In genomic region chr20:51169813-51170212, GRCh38 we compare ENCODE assay signal across 2 cellular contexts.
TF ChIP-seq lines count a peak whose summit lies in the region.

No MANE protein-coding gene starts in this region.

TF ChIP-seq in GM23338, 12 proteins besides CTCF, POLR2A, EP300 and RAD21 (continued from another document):
- TF ChIP-seq, protein P1, sequence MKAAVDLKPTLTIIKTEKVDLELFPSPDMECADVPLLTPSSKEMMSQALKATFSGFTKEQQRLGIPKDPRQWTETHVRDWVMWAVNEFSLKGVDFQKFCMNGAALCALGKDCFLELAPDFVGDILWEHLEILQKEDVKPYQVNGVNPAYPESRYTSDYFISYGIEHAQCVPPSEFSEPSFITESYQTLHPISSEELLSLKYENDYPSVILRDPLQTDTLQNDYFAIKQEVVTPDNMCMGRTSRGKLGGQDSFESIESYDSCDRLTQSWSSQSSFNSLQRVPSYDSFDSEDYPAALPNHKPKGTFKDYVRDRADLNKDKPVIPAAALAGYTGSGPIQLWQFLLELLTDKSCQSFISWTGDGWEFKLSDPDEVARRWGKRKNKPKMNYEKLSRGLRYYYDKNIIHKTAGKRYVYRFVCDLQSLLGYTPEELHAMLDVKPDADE (IDR thresholded peaks at IDR 0.05) = no peak
- TF ChIP-seq, protein P2, sequence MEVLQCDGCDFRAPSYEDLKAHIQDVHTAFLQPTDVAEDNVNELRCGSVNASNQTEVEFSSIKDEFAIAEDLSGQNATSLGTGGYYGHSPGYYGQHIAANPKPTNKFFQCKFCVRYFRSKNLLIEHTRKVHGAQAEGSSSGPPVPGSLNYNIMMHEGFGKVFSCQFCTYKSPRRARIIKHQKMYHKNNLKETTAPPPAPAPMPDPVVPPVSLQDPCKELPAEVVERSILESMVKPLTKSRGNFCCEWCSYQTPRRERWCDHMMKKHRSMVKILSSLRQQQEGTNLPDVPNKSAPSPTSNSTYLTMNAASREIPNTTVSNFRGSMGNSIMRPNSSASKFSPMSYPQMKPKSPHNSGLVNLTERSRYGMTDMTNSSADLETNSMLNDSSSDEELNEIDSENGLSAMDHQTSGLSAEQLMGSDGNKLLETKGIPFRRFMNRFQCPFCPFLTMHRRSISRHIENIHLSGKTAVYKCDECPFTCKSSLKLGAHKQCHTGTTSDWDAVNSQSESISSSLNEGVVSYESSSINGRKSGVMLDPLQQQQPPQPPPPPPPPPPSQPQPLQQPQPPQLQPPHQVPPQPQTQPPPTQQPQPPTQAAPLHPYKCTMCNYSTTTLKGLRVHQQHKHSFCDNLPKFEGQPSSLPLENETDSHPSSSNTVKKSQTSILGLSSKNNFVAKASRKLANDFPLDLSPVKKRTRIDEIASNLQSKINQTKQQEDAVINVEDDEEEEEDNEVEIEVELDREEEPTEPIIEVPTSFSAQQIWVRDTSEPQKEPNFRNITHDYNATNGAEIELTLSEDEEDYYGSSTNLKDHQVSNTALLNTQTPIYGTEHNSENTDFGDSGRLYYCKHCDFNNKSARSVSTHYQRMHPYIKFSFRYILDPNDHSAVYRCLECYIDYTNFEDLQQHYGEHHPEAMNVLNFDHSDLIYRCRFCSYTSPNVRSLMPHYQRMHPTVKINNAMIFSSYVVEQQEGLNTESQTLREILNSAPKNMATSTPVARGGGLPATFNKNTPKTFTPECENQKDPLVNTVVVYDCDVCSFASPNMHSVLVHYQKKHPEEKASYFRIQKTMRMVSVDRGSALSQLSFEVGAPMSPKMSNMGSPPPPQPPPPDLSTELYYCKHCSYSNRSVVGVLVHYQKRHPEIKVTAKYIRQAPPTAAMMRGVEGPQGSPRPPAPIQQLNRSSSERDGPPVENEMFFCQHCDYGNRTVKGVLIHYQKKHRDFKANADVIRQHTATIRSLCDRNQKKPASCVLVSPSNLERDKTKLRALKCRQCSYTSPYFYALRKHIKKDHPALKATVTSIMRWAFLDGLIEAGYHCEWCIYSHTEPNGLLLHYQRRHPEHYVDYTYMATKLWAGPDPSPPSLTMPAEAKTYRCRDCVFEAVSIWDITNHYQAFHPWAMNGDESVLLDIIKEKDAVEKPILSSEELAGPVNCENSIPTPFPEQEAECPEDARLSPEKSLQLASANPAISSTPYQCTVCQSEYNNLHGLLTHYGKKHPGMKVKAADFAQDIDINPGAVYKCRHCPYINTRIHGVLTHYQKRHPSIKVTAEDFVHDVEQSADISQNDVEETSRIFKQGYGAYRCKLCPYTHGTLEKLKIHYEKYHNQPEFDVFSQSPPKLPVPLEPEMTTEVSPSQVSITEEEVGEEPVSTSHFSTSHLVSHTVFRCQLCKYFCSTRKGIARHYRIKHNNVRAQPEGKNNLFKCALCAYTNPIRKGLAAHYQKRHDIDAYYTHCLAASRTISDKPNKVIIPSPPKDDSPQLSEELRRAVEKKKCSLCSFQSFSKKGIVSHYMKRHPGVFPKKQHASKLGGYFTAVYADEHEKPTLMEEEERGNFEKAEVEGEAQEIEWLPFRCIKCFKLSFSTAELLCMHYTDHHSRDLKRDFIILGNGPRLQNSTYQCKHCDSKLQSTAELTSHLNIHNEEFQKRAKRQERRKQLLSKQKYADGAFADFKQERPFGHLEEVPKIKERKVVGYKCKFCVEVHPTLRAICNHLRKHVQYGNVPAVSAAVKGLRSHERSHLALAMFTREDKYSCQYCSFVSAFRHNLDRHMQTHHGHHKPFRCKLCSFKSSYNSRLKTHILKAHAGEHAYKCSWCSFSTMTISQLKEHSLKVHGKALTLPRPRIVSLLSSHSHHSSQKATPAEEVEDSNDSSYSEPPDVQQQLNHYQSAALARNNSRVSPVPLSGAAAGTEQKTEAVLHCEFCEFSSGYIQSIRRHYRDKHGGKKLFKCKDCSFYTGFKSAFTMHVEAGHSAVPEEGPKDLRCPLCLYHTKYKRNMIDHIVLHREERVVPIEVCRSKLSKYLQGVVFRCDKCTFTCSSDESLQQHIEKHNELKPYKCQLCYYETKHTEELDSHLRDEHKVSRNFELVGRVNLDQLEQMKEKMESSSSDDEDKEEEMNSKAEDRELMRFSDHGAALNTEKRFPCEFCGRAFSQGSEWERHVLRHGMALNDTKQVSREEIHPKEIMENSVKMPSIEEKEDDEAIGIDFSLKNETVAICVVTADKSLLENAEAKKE (CRISPR knock-in tag; IDR thresholded peaks at IDR 0.05) = no peak
- TF ChIP-seq CREB1 (CRISPR knock-in tag; IDR thresholded peaks at IDR 0.05; ENCODE audit: low read depth) = no peak

TF ChIP-seq in WTC11, 78 proteins besides CTCF, POLR2A, EP300 and RAD21 (continued from another document):
- TF ChIP-seq, protein P3, sequence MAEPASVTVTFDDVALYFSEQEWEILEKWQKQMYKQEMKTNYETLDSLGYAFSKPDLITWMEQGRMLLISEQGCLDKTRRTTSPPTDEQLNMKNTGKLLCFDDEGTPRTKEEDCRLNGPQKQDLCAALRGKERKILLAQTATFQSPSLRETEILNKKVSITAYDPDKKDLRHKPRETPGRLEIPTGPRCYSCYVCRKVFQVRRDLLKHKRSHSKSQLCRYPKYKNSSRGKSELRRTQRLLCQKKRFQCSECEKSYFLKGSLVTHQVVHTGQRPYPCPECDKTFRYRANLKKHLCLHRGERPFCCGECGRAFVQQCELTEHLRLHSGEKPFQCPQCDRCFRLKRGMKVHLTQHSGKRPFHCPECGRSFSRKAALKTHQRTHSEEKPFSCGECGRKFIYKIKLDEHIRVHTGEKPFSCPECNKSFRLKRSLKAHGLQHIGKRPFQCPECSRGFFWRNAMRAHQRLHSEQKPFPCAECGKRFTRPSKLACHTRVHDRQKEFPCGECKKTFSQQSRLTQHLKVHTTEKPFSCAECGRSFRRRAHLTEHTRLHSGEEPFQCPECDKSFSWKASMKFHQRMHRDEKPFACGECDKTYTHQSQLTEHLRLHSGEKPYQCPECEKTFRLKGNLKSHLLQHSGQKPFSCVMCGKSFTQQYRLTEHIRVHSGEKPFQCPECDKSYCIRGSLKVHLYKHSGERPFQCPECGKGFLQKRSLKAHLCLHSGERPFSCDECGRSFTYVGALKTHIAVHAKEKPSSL (CRISPR knock-in tag; conservative IDR thresholded peaks at IDR 0.05) = no peak
- TF ChIP-seq ZNF671 (CRISPR knock-in tag; IDR thresholded peaks at IDR 0.05) = no peak
- TF ChIP-seq, protein P4, sequence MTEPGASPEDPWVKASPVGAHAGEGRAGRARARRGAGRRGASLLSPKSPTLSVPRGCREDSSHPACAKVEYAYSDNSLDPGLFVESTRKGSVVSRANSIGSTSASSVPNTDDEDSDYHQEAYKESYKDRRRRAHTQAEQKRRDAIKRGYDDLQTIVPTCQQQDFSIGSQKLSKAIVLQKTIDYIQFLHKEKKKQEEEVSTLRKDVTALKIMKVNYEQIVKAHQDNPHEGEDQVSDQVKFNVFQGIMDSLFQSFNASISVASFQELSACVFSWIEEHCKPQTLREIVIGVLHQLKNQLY (CRISPR knock-in tag; IDR thresholded peaks at IDR 0.05) = no peak
- no peak for TF ChIP-seq EMX1 (CRISPR knock-in tag; IDR thresholded peaks at IDR 0.05)
- TF ChIP-seq ZNF416 (CRISPR knock-in tag; IDR thresholded peaks at IDR 0.05) = no peak
- TF ChIP-seq JAZF1 (CRISPR knock-in tag; IDR thresholded peaks at IDR 0.05) = no peak
- TF ChIP-seq, protein P5, sequence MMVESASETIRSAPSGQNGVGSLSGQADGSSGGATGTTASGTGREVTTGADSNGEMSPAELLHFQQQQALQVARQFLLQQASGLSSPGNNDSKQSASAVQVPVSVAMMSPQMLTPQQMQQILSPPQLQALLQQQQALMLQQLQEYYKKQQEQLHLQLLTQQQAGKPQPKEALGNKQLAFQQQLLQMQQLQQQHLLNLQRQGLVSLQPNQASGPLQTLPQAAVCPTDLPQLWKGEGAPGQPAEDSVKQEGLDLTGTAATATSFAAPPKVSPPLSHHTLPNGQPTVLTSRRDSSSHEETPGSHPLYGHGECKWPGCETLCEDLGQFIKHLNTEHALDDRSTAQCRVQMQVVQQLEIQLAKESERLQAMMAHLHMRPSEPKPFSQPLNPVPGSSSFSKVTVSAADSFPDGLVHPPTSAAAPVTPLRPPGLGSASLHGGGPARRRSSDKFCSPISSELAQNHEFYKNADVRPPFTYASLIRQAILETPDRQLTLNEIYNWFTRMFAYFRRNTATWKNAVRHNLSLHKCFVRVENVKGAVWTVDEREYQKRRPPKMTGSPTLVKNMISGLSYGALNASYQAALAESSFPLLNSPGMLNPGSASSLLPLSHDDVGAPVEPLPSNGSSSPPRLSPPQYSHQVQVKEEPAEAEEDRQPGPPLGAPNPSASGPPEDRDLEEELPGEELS (CRISPR knock-in tag; IDR thresholded peaks at IDR 0.05) = no peak
- TF ChIP-seq ZNF138 (CRISPR knock-in tag; conservative IDR thresholded peaks at IDR 0.05) = no peak
- no peak for TF ChIP-seq USF1 (CRISPR knock-in tag; IDR thresholded peaks at IDR 0.05)
- TF ChIP-seq HMGA2 (CRISPR knock-in tag; IDR thresholded peaks at IDR 0.05) = no peak
- TF ChIP-seq, protein P6, sequence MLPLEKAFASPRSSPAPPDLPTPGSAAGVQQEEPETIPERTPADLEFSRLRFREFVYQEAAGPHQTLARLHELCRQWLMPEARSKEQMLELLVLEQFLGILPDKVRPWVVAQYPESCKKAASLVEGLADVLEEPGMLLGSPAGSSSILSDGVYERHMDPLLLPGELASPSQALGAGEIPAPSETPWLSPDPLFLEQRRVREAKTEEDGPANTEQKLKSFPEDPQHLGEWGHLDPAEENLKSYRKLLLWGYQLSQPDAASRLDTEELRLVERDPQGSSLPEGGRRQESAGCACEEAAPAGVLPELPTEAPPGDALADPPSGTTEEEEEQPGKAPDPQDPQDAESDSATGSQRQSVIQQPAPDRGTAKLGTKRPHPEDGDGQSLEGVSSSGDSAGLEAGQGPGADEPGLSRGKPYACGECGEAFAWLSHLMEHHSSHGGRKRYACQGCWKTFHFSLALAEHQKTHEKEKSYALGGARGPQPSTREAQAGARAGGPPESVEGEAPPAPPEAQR (CRISPR knock-in tag; IDR thresholded peaks at IDR 0.05) = no peak
- TF ChIP-seq ARID4B (CRISPR knock-in tag; IDR thresholded peaks at IDR 0.05; ENCODE audit: borderline replicate concordance) = no peak
- no peak for TF ChIP-seq SP1 (CRISPR knock-in tag; conservative IDR thresholded peaks at IDR 0.05)
